ENCODE assay signal across 1 cellular context in the genomic region with DNA sequence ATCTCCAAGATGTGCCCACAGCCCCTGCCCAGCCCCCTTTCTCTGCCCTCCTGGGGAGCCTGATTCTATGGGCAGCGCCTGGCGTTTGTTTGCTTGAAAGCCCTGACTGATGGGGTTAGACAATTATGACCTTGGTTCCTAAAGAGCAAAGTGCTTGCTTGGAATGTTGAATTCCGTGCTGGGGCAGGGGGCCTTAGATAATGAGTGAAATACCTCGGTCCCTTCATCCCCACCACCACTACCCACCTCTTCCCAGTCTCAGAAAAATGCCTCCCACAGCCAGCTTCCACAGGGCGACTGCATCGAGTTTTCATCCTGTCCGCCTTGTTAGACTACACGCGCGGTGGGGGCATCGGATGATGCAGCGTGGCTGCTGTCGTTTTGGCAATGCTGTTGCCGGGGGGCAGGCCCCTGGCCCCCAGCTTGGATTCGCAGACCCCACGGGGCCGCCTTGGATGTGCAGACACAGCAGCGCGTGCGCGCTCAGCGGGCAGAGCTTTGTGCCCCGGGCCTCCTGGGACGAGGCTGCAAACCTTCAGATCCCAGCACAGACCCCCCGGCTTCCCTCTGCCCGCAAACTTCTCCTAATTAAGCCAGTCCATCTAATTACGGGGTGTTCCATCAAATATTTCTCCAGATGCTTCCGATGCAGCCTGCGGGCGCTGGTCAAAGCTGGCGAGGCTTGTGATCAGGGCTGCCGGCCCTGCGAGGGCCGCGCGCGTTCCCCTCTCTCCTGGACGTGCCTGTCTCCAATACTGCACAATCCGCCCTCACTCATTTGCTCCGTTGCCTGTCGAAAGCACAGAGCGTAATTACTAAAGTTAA.
TF ChIP-seq lines count a peak whose summit lies in the region.

No MANE protein-coding gene starts in this region.

TF ChIP-seq in HepG2, 621 proteins besides CTCF, POLR2A, EP300 and RAD21 (continued from another document and continues in another):
- TF ChIP-seq ZSCAN31 (CRISPR knock-in tag; IDR thresholded peaks at IDR 0.05; ENCODE audit: low read depth): 0 out of 2 replicates have a peak, but pooled peaks have one; percentile 39
- TF ChIP-seq CHD2 (IDR thresholded peaks at IDR 0.05; ENCODE audit: low read depth, low read length): no peak
- TF ChIP-seq FOSL2 (CRISPR knock-in tag; IDR thresholded peaks at IDR 0.05): 0 out of 2 replicates have a peak, but pooled peaks have one; percentile 7
- TF ChIP-seq, protein P1, sequence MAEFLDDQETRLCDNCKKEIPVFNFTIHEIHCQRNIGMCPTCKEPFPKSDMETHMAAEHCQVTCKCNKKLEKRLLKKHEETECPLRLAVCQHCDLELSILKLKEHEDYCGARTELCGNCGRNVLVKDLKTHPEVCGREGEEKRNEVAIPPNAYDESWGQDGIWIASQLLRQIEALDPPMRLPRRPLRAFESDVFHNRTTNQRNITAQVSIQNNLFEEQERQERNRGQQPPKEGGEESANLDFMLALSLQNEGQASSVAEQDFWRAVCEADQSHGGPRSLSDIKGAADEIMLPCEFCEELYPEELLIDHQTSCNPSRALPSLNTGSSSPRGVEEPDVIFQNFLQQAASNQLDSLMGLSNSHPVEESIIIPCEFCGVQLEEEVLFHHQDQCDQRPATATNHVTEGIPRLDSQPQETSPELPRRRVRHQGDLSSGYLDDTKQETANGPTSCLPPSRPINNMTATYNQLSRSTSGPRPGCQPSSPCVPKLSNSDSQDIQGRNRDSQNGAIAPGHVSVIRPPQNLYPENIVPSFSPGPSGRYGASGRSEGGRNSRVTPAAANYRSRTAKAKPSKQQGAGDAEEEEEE (CRISPR knock-in tag; IDR thresholded peaks at IDR 0.05; ENCODE audit: borderline replicate concordance): no peak
- 0 out of 2 replicates have a peak, but pooled peaks have one; percentile 24 for TF ChIP-seq HES4 (CRISPR knock-in tag; IDR thresholded peaks at IDR 0.05; ENCODE audit: borderline replicate concordance)
- TF ChIP-seq NR2F1 (CRISPR knock-in tag; IDR thresholded peaks at IDR 0.05): no peak
- no peak for TF ChIP-seq ZSCAN29 (CRISPR knock-in tag; conservative IDR thresholded peaks at IDR 0.05)
- no peak for TF ChIP-seq ZNF83 (CRISPR knock-in tag; IDR thresholded peaks at IDR 0.05; ENCODE audit: borderline replicate concordance)
- TF ChIP-seq ARID3A (IDR thresholded peaks at IDR 0.05; ENCODE audit: low read depth, low read length): no peak
- no peak for TF ChIP-seq ZNF678 (CRISPR knock-in tag; IDR thresholded peaks at IDR 0.05)
- no peak for TF ChIP-seq NCOA1 (CRISPR knock-in tag; IDR thresholded peaks at IDR 0.05)
- no peak for TF ChIP-seq ZGPAT (CRISPR knock-in tag; IDR thresholded peaks at IDR 0.05)
- no peak for TF ChIP-seq ARID2 (CRISPR knock-in tag; IDR thresholded peaks at IDR 0.05; ENCODE audit: borderline replicate concordance)
- TF ChIP-seq, protein P2, sequence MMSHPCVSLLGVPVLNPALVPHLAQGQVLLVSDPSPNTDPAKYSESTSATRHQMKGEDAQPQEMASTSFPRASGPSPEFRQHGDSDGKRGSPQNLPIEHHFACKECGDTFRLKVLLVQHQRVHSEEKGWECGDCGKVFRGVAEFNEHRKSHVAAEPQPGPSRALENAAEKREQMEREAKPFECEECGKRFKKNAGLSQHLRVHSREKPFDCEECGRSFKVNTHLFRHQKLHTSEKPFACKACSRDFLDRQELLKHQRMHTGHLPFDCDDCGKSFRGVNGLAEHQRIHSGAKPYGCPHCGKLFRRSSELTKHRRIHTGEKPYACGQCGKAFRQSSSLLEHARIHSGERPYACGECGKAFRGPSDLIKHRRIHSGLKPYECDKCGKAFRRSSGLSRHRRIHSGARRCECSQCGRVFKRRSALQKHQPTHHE (CRISPR knock-in tag; IDR thresholded peaks at IDR 0.05; ENCODE audit: borderline replicate concordance): no peak
- no peak for TF ChIP-seq ZBTB20 (CRISPR knock-in tag; IDR thresholded peaks at IDR 0.05; ENCODE audit: borderline replicate concordance, low read depth)
- TF ChIP-seq, protein P3, sequence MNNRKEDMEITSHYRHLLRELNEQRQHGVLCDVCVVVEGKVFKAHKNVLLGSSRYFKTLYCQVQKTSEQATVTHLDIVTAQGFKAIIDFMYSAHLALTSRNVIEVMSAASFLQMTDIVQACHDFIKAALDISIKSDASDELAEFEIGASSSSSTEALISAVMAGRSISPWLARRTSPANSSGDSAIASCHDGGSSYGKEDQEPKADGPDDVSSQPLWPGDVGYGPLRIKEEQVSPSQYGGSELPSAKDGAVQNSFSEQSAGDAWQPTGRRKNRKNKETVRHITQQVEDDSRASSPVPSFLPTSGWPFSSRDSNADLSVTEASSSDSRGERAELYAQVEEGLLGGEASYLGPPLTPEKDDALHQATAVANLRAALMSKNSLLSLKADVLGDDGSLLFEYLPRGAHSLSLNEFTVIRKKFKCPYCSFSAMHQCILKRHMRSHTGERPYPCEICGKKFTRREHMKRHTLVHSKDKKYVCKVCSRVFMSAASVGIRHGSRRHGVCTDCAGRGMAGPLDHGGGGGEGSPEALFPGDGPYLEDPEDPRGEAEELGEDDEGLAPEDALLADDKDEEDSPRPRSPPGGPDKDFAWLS (CRISPR knock-in tag; IDR thresholded peaks at IDR 0.05; ENCODE audit: borderline replicate concordance): no peak; the same call in 1 of the 2 replicates
- TF ChIP-seq GTF2F1 (IDR thresholded peaks at IDR 0.05; ENCODE audit: low read length): no peak
- TF ChIP-seq CREM (IDR thresholded peaks at IDR 0.05): peak; percentile 64; the same call in 1 of the 2 replicates
- TF ChIP-seq CREM (CRISPR knock-in tag; IDR thresholded peaks at IDR 0.05): no peak
- no peak for TF ChIP-seq AGO1 (IDR thresholded peaks at IDR 0.05; ENCODE audit: low read depth, low read length, poor library complexity, severe bottlenecking)
- no peak for TF ChIP-seq SYNCRIP (IDR thresholded peaks at IDR 0.05; ENCODE audit: insufficient read depth, low read depth, low read length)
- TF ChIP-seq ZFY (CRISPR knock-in tag; IDR thresholded peaks at IDR 0.05): peak; percentile 50; the same call in 1 of the 2 replicates
- TF ChIP-seq ZNF572 (CRISPR knock-in tag; IDR thresholded peaks at IDR 0.05): no peak
- TF ChIP-seq CHD4 (IDR thresholded peaks at IDR 0.05; ENCODE audit: borderline replicate concordance, low read length): 0 out of 2 replicates have a peak, but pooled peaks have one; percentile 42
- TF ChIP-seq ZNF329 (CRISPR knock-in tag; IDR thresholded peaks at IDR 0.05; ENCODE audit: low read depth): no peak
- TF ChIP-seq ZNF317 (CRISPR knock-in tag; IDR thresholded peaks at IDR 0.05): no peak
- no peak for TF ChIP-seq ZNF251 (CRISPR knock-in tag; IDR thresholded peaks at IDR 0.05)
- 0 out of 2 replicates have a peak, but pooled peaks have one; percentile 59 for TF ChIP-seq ZNF274 (CRISPR knock-in tag; IDR thresholded peaks at IDR 0.05)
- TF ChIP-seq HMGXB3 (CRISPR knock-in tag; IDR thresholded peaks at IDR 0.05; ENCODE audit: borderline replicate concordance): no peak
- TF ChIP-seq TEAD3 (CRISPR knock-in tag; optimal IDR thresholded peaks at IDR 0.05; ENCODE audit: borderline replicate concordance): peak; percentile 92
- TF ChIP-seq NFAT5 (CRISPR knock-in tag; IDR thresholded peaks at IDR 0.05): no peak
- TF ChIP-seq ZBTB33 (CRISPR knock-in tag; IDR thresholded peaks at IDR 0.05): peak; percentile 29; the same call in 1 of the 2 replicates
- TF ChIP-seq RELA (CRISPR knock-in tag; IDR thresholded peaks at IDR 0.05): no peak
- no peak for TF ChIP-seq SATB2 (CRISPR knock-in tag; IDR thresholded peaks at IDR 0.05)
- no peak for TF ChIP-seq ZNF816 (CRISPR knock-in tag; IDR thresholded peaks at IDR 0.05; ENCODE audit: borderline replicate concordance)
- no peak for TF ChIP-seq SIN3B (IDR thresholded peaks at IDR 0.05; ENCODE audit: low read length)
